Comparison of ENCODE assay signal across 8 cellular contexts in genomic region chr12:64678248-64678647, GRCh38.
A peak's percentile ranks its signal among the peaks of the same experiment; 100 is the strongest.
DNase-seq lines count a peak whose midpoint lies in the region; ATAC-seq and TF ChIP-seq lines count a peak whose summit lies in the region.
"Had no signal": no experiment of that assay in that cellular context is flagged by ENCODE, and none has a peak within 500 bp of the region (broad histone marks: within the 10 kb centered on the region; RNA-seq: fewer than 3 reads in every experiment).

No MANE protein-coding gene starts in this region.

- H3K9me3 ChIP-seq in H9 (ENCODE audit: control insufficient read depth, low read depth, low read length) (no peaks in the 10 kb centered on the region), muscle layer of colon (ENCODE audit: low read length) (no peaks in the 10 kb centered on the region)

- H3K9ac ChIP-seq in H9 (ENCODE audit: extremely low read depth, insufficient read length, low read length) (no peak overlapping the region), muscle layer of colon (ENCODE audit: low read length) (no peak overlapping the region)

- no peak overlapping the region for H2BK15ac ChIP-seq in H9 (ENCODE audit: low read depth, low read length)

- no peak overlapping the region for H2AFZ ChIP-seq in H9 (ENCODE audit: low read length)

- peaks cover 6% of the 10 kb centered on the region; the same call in 1 of the 2 replicates for H3K79me2 ChIP-seq in H9 (ENCODE audit: insufficient read depth, low read length)

- no peak overlapping the region for H2BK12ac ChIP-seq in H9 (ENCODE audit: insufficient read length, low read depth, low read length)

- H3K14ac ChIP-seq in H9 (ENCODE audit: insufficient read depth, low read length): no peak overlapping the region

- H4K20me1 ChIP-seq in H9 (ENCODE audit: control insufficient read depth, insufficient read depth, insufficient read length): no peaks in the 10 kb centered on the region

- no peaks in the 10 kb centered on the region for H3K27me3 Mint-ChIP-seq in H9 (ENCODE audit: low read depth)
- H3K27me3 Mint-ChIP-seq in activated naive CD8-positive, alpha-beta T cell treated with anti-CD3 and anti-CD28 coated beads for 36 hours: no peaks in the 10 kb centered on the region

- ATAC-seq in HG02852 (IDR thresholded peaks at IDR 0.05; ENCODE audit: unreplicated experiment): no peak

- peaks cover 45 to 60% of the 10 kb centered on the region in 2 experiments for H3K4me1 Mint-ChIP-seq in H9
- peaks cover 90% of the 10 kb centered on the region for H3K4me1 Mint-ChIP-seq in activated naive CD8-positive, alpha-beta T cell treated with anti-CD3 and anti-CD28 coated beads for 36 hours

- H3K4me2 ChIP-seq in H9 (ENCODE audit: insufficient read depth, insufficient read length, low read length): no peak overlapping the region

- DNase-seq in DMS53 (lab: John Stamatoyannopoulos, UW): peak; percentile 71
- no peak for DNase-seq in H9
- no peak for DNase-seq in activated naive CD8-positive, alpha-beta T cell treated with anti-CD3 and anti-CD28 coated beads for 36 hours
- DNase-seq in NCI-H2081 treated with DMSO at 0.1 percent for 48 hours (lab: John Stamatoyannopoulos, UW): no peak
- no peak for DNase-seq in NCI-H187 (lab: John Stamatoyannopoulos, UW)
- DNase-seq: NCI-H1105 treated with DMSO at 0.1 percent for 48 hours had no signal

- H3K4me3 ChIP-seq in muscle layer of colon (ENCODE audit: low read depth in 1 of 2, low read length in 2 of 2): no peak overlapping the region

- H3K27ac Mint-ChIP-seq in H9: peak overlapping the region in 1 of 3 experiments; percentile 84; a peak in 1 of 7 replicates
- H3K27ac Mint-ChIP-seq in activated naive CD8-positive, alpha-beta T cell treated with anti-CD3 and anti-CD28 coated beads for 36 hours: peak overlapping the region; percentile 89

- H3K18ac ChIP-seq in H9 (ENCODE audit: insufficient read length, low read depth, low read length): no peak overlapping the region

- H2BK20ac ChIP-seq in H9 (ENCODE audit: low read depth, low read length, poor library complexity, severe bottlenecking): no peak overlapping the region

- no peaks in the 10 kb centered on the region for H3K36me3 ChIP-seq in muscle layer of colon (ENCODE audit: insufficient read depth, low read length)

- no peak overlapping the region for H2BK120ac ChIP-seq in H9 (ENCODE audit: low read depth, low read length, poor library complexity, severe bottlenecking)

- H3T11ph ChIP-seq in H9 (ENCODE audit: low read length): no peak overlapping the region

- H2AK5ac ChIP-seq in H9 (ENCODE audit: insufficient read length, low read length): no peak overlapping the region

- H3K4me1 ChIP-seq in H9 (ENCODE audit: insufficient read depth, low read length) (peaks cover 16% of the 10 kb centered on the region), muscle layer of colon (ENCODE audit: insufficient read depth, low read length) (peaks cover 70% of the 10 kb centered on the region)

- no peak overlapping the region for H3K4me3 Mint-ChIP-seq in H9
- H3K4me3 Mint-ChIP-seq in activated naive CD8-positive, alpha-beta T cell treated with anti-CD3 and anti-CD28 coated beads for 36 hours: no peak overlapping the region

- no peaks in the 10 kb centered on the region for H3K36me3 Mint-ChIP-seq in H9 (ENCODE audit: insufficient read depth in 1 of 3, low read depth in 3 of 3)
- H3K36me3 Mint-ChIP-seq in activated naive CD8-positive, alpha-beta T cell treated with anti-CD3 and anti-CD28 coated beads for 36 hours: peaks cover 5% of the 10 kb centered on the region

- no peak overlapping the region for H4K8ac ChIP-seq in H9 (replicated peaks; ENCODE audit: insufficient read length, low read depth, low read length)

- H3K27me3 ChIP-seq in H9 (ENCODE audit: insufficient read depth, low read length) (no peaks in the 10 kb centered on the region), muscle layer of colon (ENCODE audit: control insufficient read depth in 1 of 2, insufficient read depth in 2 of 2, low read length in 2 of 2) (no peaks in the 10 kb centered on the region)

- H3K4ac ChIP-seq in H9 (ENCODE audit: low read depth, low read length): no peak overlapping the region

- TF ChIP-seq CTCF in H9 (conservative IDR thresholded peaks at IDR 0.05): peak; percentile 55

- no peak overlapping the region for H3K56ac ChIP-seq in H9 (ENCODE audit: insufficient read length, low read depth, low read length)

- no peak overlapping the region for H4K91ac ChIP-seq in H9 (ENCODE audit: insufficient read length, low read depth, low read length)

- no peaks in the 10 kb centered on the region for H3K23me2 ChIP-seq in H9 (ENCODE audit: insufficient read length, low read depth, low read length, poor library complexity, severe bottlenecking)

- H4K5ac ChIP-seq in H9 (ENCODE audit: insufficient read length, low read depth, low read length): no peak overlapping the region

- no peak overlapping the region for H3K23ac ChIP-seq in H9 (ENCODE audit: insufficient read length, low read depth, low read length)

- no peak overlapping the region for H2BK5ac ChIP-seq in H9 (ENCODE audit: insufficient read length, low read length)

- WGBS in H9 (ENCODE audit: extremely low coverage, insufficient read length, low lambda C conversion rate): no CpG with 5 or more reads among the region's 2 CpGs

- no peaks in the 10 kb centered on the region for H3K79me1 ChIP-seq in H9 (ENCODE audit: insufficient read depth, low read depth, low read length, poor library complexity, severe bottlenecking)

- H3K27ac ChIP-seq in H9 (ENCODE audit: insufficient read length, low read depth, low read length) (no peak overlapping the region), muscle layer of colon (ENCODE audit: low read depth, low read length) (peak overlapping the region; percentile 7)

- no peaks in the 10 kb centered on the region for H3K9me3 Mint-ChIP-seq in H9
- no peaks in the 10 kb centered on the region for H3K9me3 Mint-ChIP-seq in activated naive CD8-positive, alpha-beta T cell treated with anti-CD3 and anti-CD28 coated beads for 36 hours
